ENCODE assay signal across 10 cellular contexts in the genomic region with DNA sequence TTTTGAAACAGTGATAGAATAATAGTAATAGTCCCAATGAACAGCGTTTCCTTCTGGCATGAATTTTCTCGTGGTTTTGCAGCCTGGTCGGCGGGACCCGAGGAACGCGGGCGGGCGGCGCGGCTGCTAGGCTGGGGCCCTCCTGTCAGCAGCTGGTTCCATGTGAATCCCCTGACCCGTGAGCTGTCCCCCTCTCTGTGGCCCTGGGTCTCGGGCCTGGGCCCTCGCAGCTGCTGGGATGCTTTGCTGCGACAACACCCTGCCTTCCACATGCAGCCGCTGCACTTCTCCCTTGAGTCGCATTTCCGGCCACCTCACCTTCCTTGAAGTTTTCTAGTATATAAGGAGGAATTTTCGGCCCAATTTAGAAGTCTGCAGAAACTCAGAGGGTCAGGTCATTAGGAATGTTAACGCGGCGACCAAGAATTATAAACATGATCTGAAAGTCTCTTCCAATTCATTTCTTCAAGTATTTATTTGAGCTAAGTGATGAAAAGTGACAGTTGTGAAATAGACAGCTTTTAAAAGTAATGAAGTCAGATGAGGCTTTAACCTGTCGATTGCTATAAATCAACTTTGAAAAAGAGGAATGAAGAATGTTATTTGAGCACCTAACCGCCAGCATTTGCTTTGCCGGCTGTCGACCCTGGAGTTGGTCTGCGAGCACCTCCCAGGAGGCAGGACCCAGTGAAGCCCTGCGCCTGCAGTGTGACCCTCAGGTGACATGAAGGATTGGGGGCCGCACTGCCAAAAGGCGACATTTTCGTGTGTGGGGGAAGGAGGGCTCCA. TPM values are rescaled to one million over a fixed set of nuclear protein-coding genes. Genes with fewer than 3 reads are reported as not detected.
A peak's percentile ranks its signal among the peaks of the same experiment; 100 is the strongest.
DNase-seq lines count a peak whose midpoint lies in the region; ATAC-seq and TF ChIP-seq lines count a peak whose summit lies in the region.
"Had no signal": no experiment of that assay in that cellular context is flagged by ENCODE, and none has a peak within 500 bp of the region (broad histone marks: within the 10 kb centered on the region; RNA-seq: fewer than 3 reads in every experiment).

No MANE protein-coding gene starts in this region.

- H3K36me3 Mint-ChIP-seq in T-helper 2 cell treated with Interferon-gamma antibody and Interleukin-4, amounts not matched to agents 5 μg/mL and 100 μg/mL, for 36 hours (ENCODE audit: low read depth), result peaks cover 5% of the 10 kb centered on the region
- peaks cover 11% of the 10 kb centered on the region for H3K36me3 Mint-ChIP-seq in activated CD8-positive, alpha-beta T cell treated with anti-CD3 and anti-CD28 coated beads, Interleukin-2, amount 10 ng/mL, durations not matched to agents 7 days and 5 days (ENCODE audit: low read depth)

- H3K27ac ChIP-seq in gastroesophageal sphincter (peak overlapping the region in 3 of 4 donors; percentile 33 to 98 (median 93)), spleen (peak overlapping the region; percentile 29 to 91 (median 89))
- H3K27ac ChIP-seq: foreskin keratinocyte had no signal

- no peak for TF ChIP-seq EP300 in gastroesophageal sphincter (IDR thresholded peaks at IDR 0.05)

- H3K4me3 Mint-ChIP-seq in T-helper 2 cell treated with Interferon-gamma antibody and Interleukin-4, amounts not matched to agents 5 μg/mL and 100 μg/mL, for 36 hours, result peak overlapping the region; percentile 87
- peak overlapping the region; percentile 80 for H3K4me3 Mint-ChIP-seq in activated CD8-positive, alpha-beta T cell treated with anti-CD3 and anti-CD28 coated beads, Interleukin-2, amount 10 ng/mL, durations not matched to agents 7 days and 5 days

- H3K36me3 ChIP-seq in gastroesophageal sphincter (no peaks in the 10 kb centered on the region), spleen (no peaks in the 10 kb centered on the region)

- H3K27me3 ChIP-seq in gastroesophageal sphincter (no peaks in the 10 kb centered on the region), spleen (replicated peaks in 1 of 7) (peaks cover 0 to 100% (median 73%) of the 10 kb centered on the region in 7 donors)

- no peak for DNase-seq in T-helper 2 cell treated with Interferon-gamma antibody and Interleukin-4, amounts not matched to agents 5 μg/mL and 100 μg/mL, for 36 hours (ENCODE audit: low spot score)
- DNase-seq in T-helper 2 cell (no peak), spleen (no peak), NCI-H446 (lab: John Stamatoyannopoulos, UW) (no peak), cerebellum (ENCODE audit: low spot score) (no peak)
- DNase-seq in activated CD8-positive, alpha-beta T cell treated with anti-CD3 and anti-CD28 coated beads, Interleukin-2, amount 10 ng/mL, durations not matched to agents 7 days and 5 days, result no peak

- H3K4me1 ChIP-seq in gastroesophageal sphincter (peaks cover 0 to 79% (median 18%) of the 10 kb centered on the region in 3 donors), spleen (peaks cover 6 to 71% (median 39%) of the 10 kb centered on the region in 6 donors)

- H3K27me3 Mint-ChIP-seq in T-helper 2 cell treated with Interferon-gamma antibody and Interleukin-4, amounts not matched to agents 5 μg/mL and 100 μg/mL, for 36 hours (ENCODE audit: low read depth), result peaks cover 59% of the 10 kb centered on the region
- H3K27me3 Mint-ChIP-seq in activated CD8-positive, alpha-beta T cell treated with anti-CD3 and anti-CD28 coated beads, Interleukin-2, amount 10 ng/mL, durations not matched to agents 7 days and 5 days (ENCODE audit: low read depth), result peaks cover 60% of the 10 kb centered on the region

- POLR2A ChIA-PET in activated CD8-positive, alpha-beta T cell treated with anti-CD3 and anti-CD28 coated beads, Interleukin-2, amount 10 ng/mL, durations not matched to agents 7 days and 5 days (lab: Charles Lee), result interaction anchor here (0.7 kb wide), 1 partner anchor 1091 kb away, joined by 3 read pairs; no protein-coding TSS in a partner anchor

- peak overlapping the region; percentile 31 for H3K27ac Mint-ChIP-seq in T-helper 2 cell treated with Interferon-gamma antibody and Interleukin-4, amounts not matched to agents 5 μg/mL and 100 μg/mL, for 36 hours
- no peak overlapping the region for H3K27ac Mint-ChIP-seq in activated CD8-positive, alpha-beta T cell treated with anti-CD3 and anti-CD28 coated beads, Interleukin-2, amount 10 ng/mL, durations not matched to agents 7 days and 5 days

- H3K4me1 Mint-ChIP-seq in T-helper 2 cell treated with Interferon-gamma antibody and Interleukin-4, amounts not matched to agents 5 μg/mL and 100 μg/mL, for 36 hours (ENCODE audit: low read depth), result peaks cover 21% of the 10 kb centered on the region
- H3K4me1 Mint-ChIP-seq in activated CD8-positive, alpha-beta T cell treated with anti-CD3 and anti-CD28 coated beads, Interleukin-2, amount 10 ng/mL, durations not matched to agents 7 days and 5 days (ENCODE audit: low read depth), result peaks cover 23% of the 10 kb centered on the region

- CTCF ChIA-PET in activated CD8-positive, alpha-beta T cell treated with anti-CD3 and anti-CD28 coated beads, Interleukin-2, amount 10 ng/mL, durations not matched to agents 7 days and 5 days (lab: Charles Lee), result interaction anchor here (1.4 to 3.4 kb wide), 3 partner anchors 9 to 30 kb away, joined by 4 to 16 read pairs (median 10); no protein-coding TSS in a partner anchor

- H3K4me3 ChIP-seq in gastroesophageal sphincter (peak overlapping the region in 1 of 2 donors; percentile 77), spleen (peak overlapping the region in 6 of 8 donors; percentile 4 to 84 (median 61))

- H3K9me3 ChIP-seq in gastroesophageal sphincter (no peaks in the 10 kb centered on the region), spleen (peaks cover 0 to 3% (median 0%) of the 10 kb centered on the region in 8 donors)

- TF ChIP-seq CTCF in gastroesophageal sphincter (IDR thresholded peaks at IDR 0.05), result no peak
- TF ChIP-seq CTCF in spleen (IDR thresholded peaks at IDR 0.05 in 8 of 11, conservative IDR thresholded peaks at IDR 0.05 in 3 of 11), result no peak

- intact Hi-C loops in spleen (cut with DNase I; ENCODE audit: low total_unique reads), result loop anchor here (10.0 kb wide), 1 partner anchor 877 kb away; no protein-coding TSS in a partner anchor

- ATAC-seq in activated CD8-positive, alpha-beta T cell treated with anti-CD3 and anti-CD28 coated beads, Interleukin-2, amount 10 ng/mL, durations not matched to agents 7 days and 5 days, result no peak
- ATAC-seq in gastroesophageal sphincter, result no peak
- ATAC-seq in HG03439 (IDR thresholded peaks at IDR 0.05; ENCODE audit: unreplicated experiment), result no peak
- ATAC-seq: activated CD4-positive, CD25-positive, alpha-beta regulatory T cell treated with anti-CD3 and anti-CD28 coated beads, Interleukin-2, amount 50 U/mL, for 24 hours; foreskin keratinocyte had no signal

- 62 to 95% methylated on average over 7 to 16 of the region's 31 CpGs for WGBS in gastroesophageal sphincter (ENCODE audit: low coverage in 1 of 2), 2 donors
- WGBS in spleen, 5 donors, result 21 to 32% (median 25%) methylated on average over 28 to 31 of the region's 31 CpGs

- TF ChIP-seq POLR2A in gastroesophageal sphincter (IDR thresholded peaks at IDR 0.05) (no peak), spleen (IDR thresholded peaks at IDR 0.05) (no peak)

- H3K9me3 Mint-ChIP-seq in T-helper 2 cell treated with Interferon-gamma antibody and Interleukin-4, amounts not matched to agents 5 μg/mL and 100 μg/mL, for 36 hours, result no peaks in the 10 kb centered on the region
- H3K9me3 Mint-ChIP-seq in activated CD8-positive, alpha-beta T cell treated with anti-CD3 and anti-CD28 coated beads, Interleukin-2, amount 10 ng/mL, durations not matched to agents 7 days and 5 days (ENCODE audit: insufficient read depth), result no peaks in the 10 kb centered on the region

RNA-seq across cellular contexts. Expression of gene NR2F2, which starts 27.7 kb away (rescaled TPM):
- total RNA-seq in activated CD8-positive, alpha-beta T cell treated with anti-CD3 and anti-CD28 coated beads, Interleukin-2, amount 10 ng/mL, durations not matched to agents 7 days and 5 days, result not detected
- total RNA-seq in gastroesophageal sphincter (100 to 1,000 TPM in 1 of 4 donors, 10 to 100 TPM in 3; 82.7 to 126 (median 91.8) TPM), spleen (100 to 1,000 TPM in 6 of 7 donors, 10 to 100 TPM in 1; 87.1 to 256 (median 121) TPM), cerebellum (22.8 TPM)
- polyA plus RNA-seq in spleen, result 10 to 100 TPM; 18.6 to 39.4 (median 23.7) TPM

Comparison
In these comparisons a context has a peak if more than half of its experiments do, and no peak if none do; other contexts are left out.
1. RNA of gene NR2F2, which starts 27.7 kb away (total RNA-seq): 87.1 to 256 TPM in spleen, 82.7 to 126 TPM in gastroesophageal sphincter and 22.8 TPM in cerebellum (single experiment); not detected in activated CD8-positive, alpha-beta T cell treated with anti-CD3 and anti-CD28 coated beads, Interleukin-2, amount 10 ng/mL, durations not matched to agents 7 days and 5 days; every median in the first group is over 10 times any median in the second.